ENCODE assay signal across 10 cellular contexts in genomic region chr7:106424476-106425016, GRCh38.
DNase-seq lines count a peak whose midpoint lies in the region; ATAC-seq and TF ChIP-seq lines count a peak whose summit lies in the region.
"Had no signal": no experiment of that assay in that cellular context is flagged by ENCODE, and none has a peak within 500 bp of the region (broad histone marks: within the 10 kb centered on the region; RNA-seq: fewer than 3 reads in every experiment).

No MANE protein-coding gene starts in this region.

- peaks cover 2% of the 10 kb centered on the region for H3K9me3 Mint-ChIP-seq in activated CD4-positive, alpha-beta T cell treated with anti-CD3 and anti-CD28 coated beads for 36 hours (ENCODE audit: low read depth)
- peaks cover 10 to 12% of the 10 kb centered on the region in 2 donors for H3K9me3 Mint-ChIP-seq in activated T-cell treated with anti-CD3 and anti-CD28 coated beads, Interleukin-2, amount 50 U/mL, for 72 hours
- H3K9me3 Mint-ChIP-seq in stimulated activated naive CD8-positive, alpha-beta T cell treated with anti-CD3 and anti-CD28 coated beads, Interleukin-15, amount 100 ng/mL, for 72 hours, result peaks cover 17 to 26% of the 10 kb centered on the region in 2 donors
- H3K9me3 Mint-ChIP-seq in naive thymus-derived CD8-positive, alpha-beta T cell, result no peaks in the 10 kb centered on the region

- H3K9me2 ChIP-seq in hepatocyte (replicated peaks; ENCODE audit: insufficient read depth), result no peaks in the 10 kb centered on the region

- no peak for ATAC-seq in activated CD4-positive, alpha-beta T cell treated with anti-CD3 and anti-CD28 coated beads for 36 hours
- no peak for ATAC-seq in activated T-cell treated with anti-CD3 and anti-CD28 coated beads, Interleukin-2, amount 50 U/mL, for 72 hours (replicated peaks in 1 of 2)
- no peak for ATAC-seq in stimulated activated naive CD8-positive, alpha-beta T cell treated with anti-CD3 and anti-CD28 coated beads, Interleukin-15, amount 100 ng/mL, for 72 hours
- ATAC-seq in naive thymus-derived CD8-positive, alpha-beta T cell, result no peak

- H3K27me3 Mint-ChIP-seq in activated CD4-positive, alpha-beta T cell treated with anti-CD3 and anti-CD28 coated beads for 36 hours, result peaks cover 4% of the 10 kb centered on the region
- no peaks in the 10 kb centered on the region for H3K27me3 Mint-ChIP-seq in activated T-cell treated with anti-CD3 and anti-CD28 coated beads, Interleukin-2, amount 50 U/mL, for 72 hours (ENCODE audit: low read depth)
- H3K27me3 Mint-ChIP-seq in stimulated activated naive CD8-positive, alpha-beta T cell treated with anti-CD3 and anti-CD28 coated beads, Interleukin-15, amount 100 ng/mL, for 72 hours, result peaks cover 13% of the 10 kb centered on the region
- peaks cover 3 to 44% (median 15%) of the 10 kb centered on the region in 5 donors for H3K27me3 Mint-ChIP-seq in naive thymus-derived CD8-positive, alpha-beta T cell

- H3K27ac Mint-ChIP-seq in activated CD4-positive, alpha-beta T cell treated with anti-CD3 and anti-CD28 coated beads for 36 hours, result peak overlapping the region; percentile 99
- peak overlapping the region; percentile 98 for H3K27ac Mint-ChIP-seq in activated T-cell treated with anti-CD3 and anti-CD28 coated beads, Interleukin-2, amount 50 U/mL, for 72 hours
- H3K27ac Mint-ChIP-seq in stimulated activated naive CD8-positive, alpha-beta T cell treated with anti-CD3 and anti-CD28 coated beads, Interleukin-15, amount 100 ng/mL, for 72 hours, result peak overlapping the region; percentile 98 to 99
- H3K27ac Mint-ChIP-seq in naive thymus-derived CD8-positive, alpha-beta T cell, result peak overlapping the region in 2 of 10 donors; percentile 19 to 65

- H3K4me2 ChIP-seq in hepatocyte, result no peak overlapping the region

- no peak for DNase-seq in activated CD4-positive, alpha-beta T cell treated with anti-CD3 and anti-CD28 coated beads for 36 hours
- DNase-seq in activated CD4-positive, alpha-beta T cell treated with anti-CD3 and anti-CD28 coated beads for 4 hours, result no peak
- DNase-seq in activated T-cell treated with anti-CD3 and anti-CD28 coated beads, Interleukin-2, amount 50 U/mL, for 72 hours, result no peak
- DNase-seq in hepatocyte (ENCODE audit: low spot score) (no peak), OCI-M2 (lab: John Stamatoyannopoulos, UW; ENCODE audit: unreplicated experiment) (no peak), NCI-H526 treated with DMSO at 0.1 percent for 48 hours (lab: John Stamatoyannopoulos, UW) (no peak)
- DNase-seq in stimulated activated naive CD8-positive, alpha-beta T cell treated with anti-CD3 and anti-CD28 coated beads, Interleukin-15, amount 100 ng/mL, for 72 hours, result no peak
- no peak for DNase-seq in naive thymus-derived CD8-positive, alpha-beta T cell
- DNase-seq: glutamatergic neuron, MM.1S had no signal

- peaks cover 16% of the 10 kb centered on the region for H3K4me1 ChIP-seq in hepatocyte (ENCODE audit: insufficient read depth)

- CTCF ChIA-PET in activated CD4-positive, alpha-beta T cell treated with anti-CD3 and anti-CD28 coated beads for 36 hours (lab: Charles Lee), result interaction anchor here (0.9 to 2.4 kb wide), 8 partner anchors 37 to 312 kb away, joined by 3 to 15 read pairs (median 4); partner anchors contain the start of gene NAMPT

- H3K27ac ChIP-seq in hepatocyte, result peak overlapping the region; percentile 66

- POLR2A ChIA-PET in activated CD4-positive, alpha-beta T cell treated with anti-CD3 and anti-CD28 coated beads for 36 hours (lab: Charles Lee), result interaction anchor here (0.8 to 2.7 kb wide), 7 partner anchors 19 to 616 kb away, joined by 3 to 40 read pairs (median 12); partner anchors contain the start of gene NAMPT
- POLR2A ChIA-PET in naive thymus-derived CD8-positive, alpha-beta T cell (lab: Charles Lee), result no interaction called here

- no peaks in the 10 kb centered on the region for H3K79me2 ChIP-seq in hepatocyte

- TF ChIP-seq CTCF in hepatocyte (IDR thresholded peaks at IDR 0.05; ENCODE audit: poor library complexity), result no peak

- no peaks in the 10 kb centered on the region for H3K9me3 ChIP-seq in hepatocyte (ENCODE audit: low read depth)

- no peak overlapping the region for H3K4me3 ChIP-seq in hepatocyte

- intact Hi-C loops in activated CD4-positive, alpha-beta T cell treated with anti-CD3 and anti-CD28 coated beads for 36 hours (cut with DNase I, micrococcal nuclease), result loop anchor here (1.0 to 10.0 kb wide), 16 partner anchors 18 to 1482 kb away; partner anchors contain the start of genes KMT2E (in 2 of the 2) and PIK3CG (in 1 of the 2)

- H2AFZ ChIP-seq in hepatocyte, result no peak overlapping the region

- 52% methylated on average over 1 of the region's 1 CpG for WGBS in hepatocyte (ENCODE audit: low lambda C conversion rate, missing lambda C conversion rate)

- peaks cover 22% of the 10 kb centered on the region for H3K36me3 Mint-ChIP-seq in activated CD4-positive, alpha-beta T cell treated with anti-CD3 and anti-CD28 coated beads for 36 hours (ENCODE audit: low read depth)
- H3K36me3 Mint-ChIP-seq in activated T-cell treated with anti-CD3 and anti-CD28 coated beads, Interleukin-2, amount 50 U/mL, for 72 hours (ENCODE audit: insufficient read depth in 2 of 2), result peaks cover 14 to 29% of the 10 kb centered on the region in 2 donors
- H3K36me3 Mint-ChIP-seq in naive thymus-derived CD8-positive, alpha-beta T cell, result no peaks in the 10 kb centered on the region

- H3K27me3 ChIP-seq in hepatocyte, result no peaks in the 10 kb centered on the region

- peak overlapping the region; percentile 70 for H3K4me3 Mint-ChIP-seq in activated CD4-positive, alpha-beta T cell treated with anti-CD3 and anti-CD28 coated beads for 36 hours
- peak overlapping the region; percentile 73 to 87 for H3K4me3 Mint-ChIP-seq in activated T-cell treated with anti-CD3 and anti-CD28 coated beads, Interleukin-2, amount 50 U/mL, for 72 hours
- H3K4me3 Mint-ChIP-seq in stimulated activated naive CD8-positive, alpha-beta T cell treated with anti-CD3 and anti-CD28 coated beads, Interleukin-15, amount 100 ng/mL, for 72 hours, result peak overlapping the region; percentile 77 to 85
- H3K4me3 Mint-ChIP-seq in naive thymus-derived CD8-positive, alpha-beta T cell, result peak overlapping the region in 1 of 10 donors; percentile 13

- H3K4me1 Mint-ChIP-seq in activated CD4-positive, alpha-beta T cell treated with anti-CD3 and anti-CD28 coated beads for 36 hours, result peaks cover 88% of the 10 kb centered on the region
- H3K4me1 Mint-ChIP-seq in activated T-cell treated with anti-CD3 and anti-CD28 coated beads, Interleukin-2, amount 50 U/mL, for 72 hours (ENCODE audit: low read depth), result peaks cover 97% of the 10 kb centered on the region
- H3K4me1 Mint-ChIP-seq in stimulated activated naive CD8-positive, alpha-beta T cell treated with anti-CD3 and anti-CD28 coated beads, Interleukin-15, amount 100 ng/mL, for 72 hours, result peaks cover 83% of the 10 kb centered on the region
- peaks cover 0 to 14% (median 6%) of the 10 kb centered on the region in 4 donors for H3K4me1 Mint-ChIP-seq in naive thymus-derived CD8-positive, alpha-beta T cell

- no peaks in the 10 kb centered on the region for H3K36me3 ChIP-seq in hepatocyte (replicated peaks; ENCODE audit: insufficient read depth, low read depth)

- H4K20me1 ChIP-seq in hepatocyte (ENCODE audit: insufficient read depth, poor library complexity, severe bottlenecking), result no peaks in the 10 kb centered on the region
